In genomic region chr3:152440243-152440642, GRCh38 we compare ENCODE assay signal across 7 cellular contexts.
DNase-seq lines count a peak whose midpoint lies in the region; ATAC-seq and TF ChIP-seq lines count a peak whose summit lies in the region.
"Not testable (repeated sequence)": the region's sequence is repeated elsewhere in the genome, so short reads cannot be mapped to it uniquely, and the experiment has no call there.

No MANE protein-coding gene starts in this region.

- peaks cover 54% of the 10 kb centered on the region for H3K4me1 ChIP-seq in CD4-positive, CD25-positive, alpha-beta regulatory T cell (ENCODE audit: control insufficient read depth, insufficient read depth, low read length, poor library complexity, severe bottlenecking)

- H3K27ac ChIP-seq in CD4-positive, CD25-positive, alpha-beta regulatory T cell (ENCODE audit: insufficient read depth, low read length, poor library complexity, severe bottlenecking): peak overlapping the region; percentile 45

- H3K27ac Mint-ChIP-seq in CD4-positive, CD25-positive, alpha-beta regulatory T cell: peak overlapping the region in 1 of 3 donors; percentile 16
- peak overlapping the region; percentile 40 for H3K27ac Mint-ChIP-seq in activated T-cell treated with anti-CD3 and anti-CD28 coated beads, Interleukin-2, amount 50 U/mL, for 24 hours
- H3K27ac Mint-ChIP-seq in activated naive CD8-positive, alpha-beta T cell treated with anti-CD3 and anti-CD28 coated beads for 36 hours: peak overlapping the region; percentile 27
- peak overlapping the region; percentile 50 for H3K27ac Mint-ChIP-seq in memory B cell
- peak overlapping the region; percentile 53 to 79 for H3K27ac Mint-ChIP-seq in natural killer cell
- H3K27ac Mint-ChIP-seq in stimulated activated naive B cell treated with anti-CD40 and anti-IgM and Interleukin-4, amounts not matched to agents 10 μg/mL and 1 μg/mL and 100 μg/mL, for 72 hours: peak overlapping the region; percentile 56

- H3K27me3 Mint-ChIP-seq in CD4-positive, CD25-positive, alpha-beta regulatory T cell; activated T-cell treated with anti-CD3 and anti-CD28 coated beads, Interleukin-2, amount 50 U/mL, for 24 hours; activated naive CD8-positive, alpha-beta T cell treated with anti-CD3 and anti-CD28 coated beads for 36 hours; memory B cell; natural killer cell (ENCODE audit: low read depth in 2 of 2); stimulated activated naive B cell treated with anti-CD40 and anti-IgM and Interleukin-4, amounts not matched to agents 10 μg/mL and 1 μg/mL and 100 μg/mL, for 72 hours: not testable (repeated sequence)

- not testable (repeated sequence) for DNase-seq in CD4-positive, CD25-positive, alpha-beta regulatory T cell; activated T-cell treated with anti-CD3 and anti-CD28 coated beads, Interleukin-2, amount 50 U/mL, for 24 hours; activated naive CD8-positive, alpha-beta T cell treated with anti-CD3 and anti-CD28 coated beads for 36 hours; memory B cell (ENCODE audit: low spot score in 2 of 2); natural killer cell; stimulated activated naive B cell treated with anti-CD40 and anti-IgM and Interleukin-4, amounts not matched to agents 10 μg/mL and 1 μg/mL and 100 μg/mL, for 72 hours
- DNase-seq in NCI-H82 (lab: John Stamatoyannopoulos, UW): peak; percentile 17

- H3K27me3 ChIP-seq in CD4-positive, CD25-positive, alpha-beta regulatory T cell (ENCODE audit: control insufficient read depth, insufficient read depth, low read length): not testable (repeated sequence)

- not testable (repeated sequence) for H3K9me3 Mint-ChIP-seq in CD4-positive, CD25-positive, alpha-beta regulatory T cell; activated T-cell treated with anti-CD3 and anti-CD28 coated beads, Interleukin-2, amount 50 U/mL, for 24 hours; activated naive CD8-positive, alpha-beta T cell treated with anti-CD3 and anti-CD28 coated beads for 36 hours; memory B cell; natural killer cell; stimulated activated naive B cell treated with anti-CD40 and anti-IgM and Interleukin-4, amounts not matched to agents 10 μg/mL and 1 μg/mL and 100 μg/mL, for 72 hours

- not testable (repeated sequence) for ATAC-seq in CD4-positive, CD25-positive, alpha-beta regulatory T cell (ENCODE audit: low read depth in 2 of 2); memory B cell (ENCODE audit: low read depth); natural killer cell; stimulated activated naive B cell treated with anti-CD40 and anti-IgM and Interleukin-4, amounts not matched to agents 10 μg/mL and 1 μg/mL and 100 μg/mL, for 72 hours (replicated peaks)

- H3K36me3 ChIP-seq in CD4-positive, CD25-positive, alpha-beta regulatory T cell (ENCODE audit: control insufficient read depth, insufficient read depth, low read length): peaks cover 20% of the 10 kb centered on the region

- H3K9me3 ChIP-seq in CD4-positive, CD25-positive, alpha-beta regulatory T cell (ENCODE audit: control insufficient read depth in 2 of 2, low read length in 2 of 2): not testable (repeated sequence)

- H3K36me3 Mint-ChIP-seq in CD4-positive, CD25-positive, alpha-beta regulatory T cell: peaks cover 32% of the 10 kb centered on the region
- H3K36me3 Mint-ChIP-seq in activated T-cell treated with anti-CD3 and anti-CD28 coated beads, Interleukin-2, amount 50 U/mL, for 24 hours (ENCODE audit: low read depth): peaks cover 65% of the 10 kb centered on the region
- H3K36me3 Mint-ChIP-seq in activated naive CD8-positive, alpha-beta T cell treated with anti-CD3 and anti-CD28 coated beads for 36 hours: peaks cover 41% of the 10 kb centered on the region
- H3K36me3 Mint-ChIP-seq in memory B cell: peaks cover 16% of the 10 kb centered on the region
- H3K36me3 Mint-ChIP-seq in natural killer cell: not testable (repeated sequence)
- peaks cover 36 to 48% of the 10 kb centered on the region in 2 donors for H3K36me3 Mint-ChIP-seq in stimulated activated naive B cell treated with anti-CD40 and anti-IgM and Interleukin-4, amounts not matched to agents 10 μg/mL and 1 μg/mL and 100 μg/mL, for 72 hours

- intact Hi-C loops in natural killer cell (cut with micrococcal nuclease): loop anchor here (10.0 kb wide), 1 partner anchor 115 kb away; no protein-coding TSS in a partner anchor

- H3K4me1 Mint-ChIP-seq in CD4-positive, CD25-positive, alpha-beta regulatory T cell: peaks cover 51 to 92% (median 80%) of the 10 kb centered on the region in 4 donors
- peaks cover 86% of the 10 kb centered on the region for H3K4me1 Mint-ChIP-seq in activated T-cell treated with anti-CD3 and anti-CD28 coated beads, Interleukin-2, amount 50 U/mL, for 24 hours (ENCODE audit: low read depth)
- H3K4me1 Mint-ChIP-seq in activated naive CD8-positive, alpha-beta T cell treated with anti-CD3 and anti-CD28 coated beads for 36 hours: peaks cover 73% of the 10 kb centered on the region
- H3K4me1 Mint-ChIP-seq in memory B cell (peaks cover 43% of the 10 kb centered on the region), natural killer cell (peaks cover 73 to 76% of the 10 kb centered on the region in 2 donors)
- H3K4me1 Mint-ChIP-seq in stimulated activated naive B cell treated with anti-CD40 and anti-IgM and Interleukin-4, amounts not matched to agents 10 μg/mL and 1 μg/mL and 100 μg/mL, for 72 hours: peaks cover 16 to 57% of the 10 kb centered on the region in 2 donors

- not testable (repeated sequence) for H3K4me3 ChIP-seq in CD4-positive, CD25-positive, alpha-beta regulatory T cell (ENCODE audit: low read depth, low read length)

- not testable (repeated sequence) for TF ChIP-seq CTCF in natural killer cell (IDR thresholded peaks at IDR 0.05)

- peak overlapping the region in 3 of 4 donors; percentile 2 to 73 (median 4) for H3K4me3 Mint-ChIP-seq in CD4-positive, CD25-positive, alpha-beta regulatory T cell
- H3K4me3 Mint-ChIP-seq in activated T-cell treated with anti-CD3 and anti-CD28 coated beads, Interleukin-2, amount 50 U/mL, for 24 hours; activated naive CD8-positive, alpha-beta T cell treated with anti-CD3 and anti-CD28 coated beads for 36 hours; memory B cell; natural killer cell; stimulated activated naive B cell treated with anti-CD40 and anti-IgM and Interleukin-4, amounts not matched to agents 10 μg/mL and 1 μg/mL and 100 μg/mL, for 72 hours: not testable (repeated sequence)
